ENCODE assay signal across 19 cellular contexts in the genomic region with DNA sequence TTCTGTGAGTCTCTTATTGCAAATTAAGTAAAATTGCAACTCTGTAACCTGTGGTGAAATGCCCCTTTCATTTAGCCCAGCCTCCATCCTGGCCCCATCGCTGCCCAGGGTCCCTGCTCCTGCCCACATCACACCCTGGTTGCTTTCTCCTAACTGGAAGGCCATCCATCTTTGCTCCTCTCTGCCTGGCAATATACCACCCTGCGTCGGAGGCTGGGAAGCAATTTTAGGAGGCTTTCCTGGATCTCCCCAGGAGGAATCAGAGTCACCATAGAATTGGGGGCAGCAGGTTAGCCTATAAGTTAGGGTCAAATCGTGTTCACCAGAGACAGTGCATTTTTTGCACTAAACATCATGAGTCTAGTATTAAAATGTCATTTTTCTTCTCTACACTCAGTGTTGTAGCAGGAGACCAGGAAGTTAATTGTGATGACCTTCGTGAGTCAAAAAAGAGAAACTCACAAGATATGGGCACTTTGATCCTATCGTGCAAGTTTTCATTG. TPM values are rescaled to one million over a fixed set of nuclear protein-coding genes. Genes with fewer than 3 reads are reported as not detected.
A peak's percentile ranks its signal among the peaks of the same experiment; 100 is the strongest.
DNase-seq lines count a peak whose midpoint lies in the region; ATAC-seq, FAIRE-seq and TF ChIP-seq lines count a peak whose summit lies in the region.
"Had no signal": no experiment of that assay in that cellular context is flagged by ENCODE, and none has a peak within 500 bp of the region (broad histone marks: within the 10 kb centered on the region; RNA-seq: fewer than 3 reads in every experiment).

No MANE protein-coding gene starts in this region.

- no peak overlapping the region for H4K12ac ChIP-seq in trophoblast cell (ENCODE audit: low read depth, low read length)

- peaks cover 37% of the 10 kb centered on the region for H3K4me1 Mint-ChIP-seq in T-helper 2 cell treated with Interferon-gamma antibody and Interleukin-4, amounts not matched to agents 5 μg/mL and 100 μg/mL, for 36 hours (ENCODE audit: low read depth)

- no peaks in the 10 kb centered on the region for H3K36me3 ChIP-seq in KMS-11 (ENCODE audit: insufficient read depth)
- no peaks in the 10 kb centered on the region for H3K36me3 ChIP-seq in H1 (ENCODE audit: control insufficient read depth in 2 of 4, insufficient read depth in 4 of 4, low read length in 3 of 4)
- H3K36me3 ChIP-seq in trophoblast cell (ENCODE audit: control insufficient read depth in 1 of 2, insufficient read depth in 2 of 2, low read length in 2 of 2), result no peaks in the 10 kb centered on the region

- H2BK120ac ChIP-seq in H1 (replicated peaks; ENCODE audit: low read depth, low read length), result no peak overlapping the region
- H2BK120ac ChIP-seq in trophoblast cell (ENCODE audit: insufficient read depth, low read length, poor library complexity), result peak overlapping the region; percentile 25

- 0 out of 2 replicates have a peak overlapping the region, but pooled peaks have one; percentile 11 for H2BK20ac ChIP-seq in H1 (ENCODE audit: low read length)

- TF ChIP-seq EP300 in H1 (IDR thresholded peaks at IDR 0.05; ENCODE audit: borderline replicate concordance in 1 of 2, low read depth in 2 of 2, low read length in 2 of 2), result no peak

- H3K4ac ChIP-seq in H1 (replicated peaks; ENCODE audit: insufficient read length, low read depth, low read length), result no peak overlapping the region
- no peak overlapping the region for H3K4ac ChIP-seq in trophoblast cell (ENCODE audit: low read depth, low read length)

- no peak overlapping the region for H3K9ac ChIP-seq in KMS-11
- no peak overlapping the region for H3K9ac ChIP-seq in H1 (replicated peaks in 1 of 4; ENCODE audit: extremely low read depth in 1 of 4, low read depth in 3 of 4, low read length in 3 of 4)
- H3K9ac ChIP-seq in trophoblast cell (ENCODE audit: low read length), result no peak overlapping the region

- H2BK5ac ChIP-seq in H1 (ENCODE audit: low read depth, low read length) (no peak overlapping the region), trophoblast cell (ENCODE audit: low read depth, low read length, poor library complexity) (no peak overlapping the region)

- H4K5ac ChIP-seq in H1 (ENCODE audit: insufficient read length, low read depth, low read length), result no peak overlapping the region

- peak overlapping the region; percentile 51 for H3K27ac Mint-ChIP-seq in T-helper 2 cell treated with Interferon-gamma antibody and Interleukin-4, amounts not matched to agents 5 μg/mL and 100 μg/mL, for 36 hours
- H3K27ac Mint-ChIP-seq: CD4-positive, alpha-beta T cell had no signal

- H2BK12ac ChIP-seq in H1 (ENCODE audit: low read depth, low read length) (no peak overlapping the region), trophoblast cell (ENCODE audit: low read length) (peak overlapping the region; percentile 21)

- POLR2A ChIA-PET in H1 (lab: Charles Lee; ENCODE audit: partially characterized antibody), result interaction anchor here (1.8 kb wide), 1 partner anchor 42 kb away, joined by 6 read pairs; the partner anchor contains the start of gene VAPA

- H2AFZ ChIP-seq in KMS-11 (ENCODE audit: low read depth), result peak overlapping the region; percentile 75; the same call in 1 of the 2 replicates
- no peak overlapping the region for H2AFZ ChIP-seq in H1 (ENCODE audit: low read length)
- peak overlapping the region; percentile 6 for H2AFZ ChIP-seq in trophoblast cell (ENCODE audit: insufficient read depth, low read length, poor library complexity)

- H3K23ac ChIP-seq in H1 (ENCODE audit: insufficient read length), result no peak overlapping the region
- no peak overlapping the region for H3K23ac ChIP-seq in trophoblast cell (ENCODE audit: low read length)

- peak overlapping the region; percentile 13; the same call in 1 of the 2 replicates for H3K4me2 ChIP-seq in KMS-11
- H3K4me2 ChIP-seq in H1 (ENCODE audit: insufficient read depth in 1 of 2, low read depth in 2 of 2, low read length in 2 of 2), result no peak overlapping the region
- H3K4me2 ChIP-seq in trophoblast cell (ENCODE audit: low read length), result no peak overlapping the region

- H3K56ac ChIP-seq in H1 (replicated peaks; ENCODE audit: insufficient read length, low read depth, low read length), result no peak overlapping the region

- H3K18ac ChIP-seq in H1 (ENCODE audit: extremely low read depth, low read length), result no peak overlapping the region
- H3K18ac ChIP-seq in trophoblast cell (ENCODE audit: low read length), result no peak overlapping the region

- no peaks in the 10 kb centered on the region for H3K27me3 Mint-ChIP-seq in T-helper 2 cell treated with Interferon-gamma antibody and Interleukin-4, amounts not matched to agents 5 μg/mL and 100 μg/mL, for 36 hours (ENCODE audit: low read depth)

- H3K79me2 ChIP-seq in KMS-11 (ENCODE audit: insufficient read depth, low read depth) (no peaks in the 10 kb centered on the region), H1 (ENCODE audit: control insufficient read depth in 1 of 2, insufficient read depth in 2 of 2, low read length in 2 of 2) (no peaks in the 10 kb centered on the region), trophoblast cell (ENCODE audit: control insufficient read depth, insufficient read depth, low read length, poor library complexity) (no peaks in the 10 kb centered on the region)

- TF ChIP-seq CTCF in KMS-11 (conservative IDR thresholded peaks at IDR 0.05; ENCODE audit: low read depth, low read length), result no peak
- TF ChIP-seq CTCF in H1 (IDR thresholded peaks at IDR 0.05; ENCODE audit: control extremely low read depth in 1 of 3, insufficient read depth in 1 of 3, low read depth in 1 of 3, low read length in 3 of 3), result no peak

- H3K4me1 ChIP-seq in KMS-11 (ENCODE audit: low read depth, poor library complexity, severe bottlenecking) (peaks cover 48% of the 10 kb centered on the region), H1 (replicated peaks in 1 of 4; ENCODE audit: control insufficient read depth in 3 of 4, insufficient read depth in 4 of 4, low read length in 3 of 4) (peaks cover 0 to 14% (median 7%) of the 10 kb centered on the region in 4 experiments; a peak in 4 of 7 replicates), trophoblast cell (ENCODE audit: control insufficient read depth in 1 of 2, insufficient read depth in 2 of 2, low read length in 2 of 2) (peaks cover 7 to 25% of the 10 kb centered on the region in 2 experiments)

- TF ChIP-seq POLR2A in H1 (IDR thresholded peaks at IDR 0.05; ENCODE audit: control extremely low read depth in 1 of 2, low read depth in 2 of 2, low read length in 2 of 2), result no peak

- H2AK5ac ChIP-seq in H1 (ENCODE audit: low read depth, low read length), result no peak overlapping the region
- no peak overlapping the region for H2AK5ac ChIP-seq in trophoblast cell (ENCODE audit: low read length)

- no peak overlapping the region for H3K4me3 Mint-ChIP-seq in T-helper 2 cell treated with Interferon-gamma antibody and Interleukin-4, amounts not matched to agents 5 μg/mL and 100 μg/mL, for 36 hours
- H3K4me3 Mint-ChIP-seq: CD4-positive, alpha-beta T cell had no signal

- peaks cover 0 to 4% of the 10 kb centered on the region in 2 experiments; a peak in 1 of 4 replicates for H3K9me3 ChIP-seq in H1 (ENCODE audit: insufficient read depth in 2 of 2, low read depth in 1 of 2, low read length in 1 of 2)
- peaks cover 4% of the 10 kb centered on the region for H3K9me3 ChIP-seq in trophoblast cell (ENCODE audit: insufficient read depth, low read depth, low read length)

- H3K27ac ChIP-seq in KMS-11 (no peak overlapping the region; the same call in 1 of the 2 replicates), H1 (ENCODE audit: low read depth, low read length) (no peak overlapping the region), trophoblast cell (ENCODE audit: low read depth, low read length) (no peak overlapping the region)

- no peak for ATAC-seq in HG02588 (IDR thresholded peaks at IDR 0.05; ENCODE audit: unreplicated experiment)
- ATAC-seq: GM12878 had no signal

- CTCF ChIA-PET in H1 (lab: Charles Lee; ENCODE audit: partially characterized antibody), result interaction anchor here (0.6 to 2.2 kb wide), 4 partner anchors 60 to 1927 kb away, joined by 3 to 7 read pairs (median 3); no protein-coding TSS in a partner anchor

- TF ChIP-seq RAD21 in H1 (IDR thresholded peaks at IDR 0.05 in 1 of 2, conservative IDR thresholded peaks at IDR 0.05 in 1 of 2; ENCODE audit: low read depth in 2 of 2, low read length in 2 of 2), result no peak

- H4K91ac ChIP-seq in H1 (replicated peaks; ENCODE audit: insufficient read length, low read length) (no peak overlapping the region), trophoblast cell (ENCODE audit: low read depth, low read length) (peak overlapping the region; percentile 64)

- no peaks in the 10 kb centered on the region for H3K79me1 ChIP-seq in H1 (ENCODE audit: low read depth, low read length)
- H3K79me1 ChIP-seq in trophoblast cell (ENCODE audit: low read length), result peaks cover 12% of the 10 kb centered on the region

- peaks cover 7% of the 10 kb centered on the region for H3K9me3 Mint-ChIP-seq in T-helper 2 cell treated with Interferon-gamma antibody and Interleukin-4, amounts not matched to agents 5 μg/mL and 100 μg/mL, for 36 hours
- H3K9me3 Mint-ChIP-seq: CD4-positive, alpha-beta T cell had no signal

- no peak overlapping the region for H2BK15ac ChIP-seq in H1 (ENCODE audit: low read length)

- no peak overlapping the region for H3K4me3 ChIP-seq in KMS-11 (IDR thresholded peaks at IDR 0.05; ENCODE audit: insufficient read depth, low read depth, low read length)
- H3K4me3 ChIP-seq in H1 (ENCODE audit: extremely low read depth in 1 of 4, insufficient read depth in 2 of 4, low read depth in 3 of 4, low read length in 4 of 4), result no peak overlapping the region
- no peak overlapping the region for H3K4me3 ChIP-seq in trophoblast cell (ENCODE audit: low read depth, low read length)
- H3K4me3 ChIP-seq: GM12878, PC-9 had no signal

- FAIRE-seq in H1 (lab: Jason Lieb, UNC), result no peak
- FAIRE-seq: A204.1, GM12878, GM19239 had no signal

- H3K36me3 Mint-ChIP-seq in T-helper 2 cell treated with Interferon-gamma antibody and Interleukin-4, amounts not matched to agents 5 μg/mL and 100 μg/mL, for 36 hours (ENCODE audit: low read depth), result peaks cover 1% of the 10 kb centered on the region

- H4K8ac ChIP-seq in H1 (ENCODE audit: extremely low read depth, insufficient read depth, low read length), result no peak overlapping the region; the same call in 1 of the 2 replicates
- no peak overlapping the region for H4K8ac ChIP-seq in trophoblast cell (ENCODE audit: low read depth, low read length)

- 82% methylated on average over 6 of the region's 6 CpGs; no CpG with 5 or more reads in 1 of the 2 experiments for WGBS in H1 (ENCODE audit: extremely low coverage in 1 of 2, insufficient coverage in 1 of 2, insufficient read length in 1 of 2, insufficient replicate concordance in 2 of 2, low coverage in 1 of 2, low lambda C conversion rate in 2 of 2, missing lambda C conversion rate in 1 of 2), 2 experiments
- no CpG with 5 or more reads among the region's 6 CpGs for WGBS in trophoblast cell (ENCODE audit: extremely low coverage, insufficient coverage, insufficient read length)

- H3K14ac ChIP-seq in H1 (ENCODE audit: insufficient read length), result no peak overlapping the region
- H3K14ac ChIP-seq in trophoblast cell (ENCODE audit: low read length), result peak overlapping the region; percentile 15

- no peaks in the 10 kb centered on the region for H4K20me1 ChIP-seq in KMS-11 (ENCODE audit: insufficient read depth)
- H4K20me1 ChIP-seq in H1 (replicated peaks in 1 of 2; ENCODE audit: control insufficient read depth in 1 of 2, insufficient read depth in 2 of 2, low read length in 2 of 2), result no peaks in the 10 kb centered on the region

- DNase-seq in T-helper 2 cell treated with Interferon-gamma antibody and Interleukin-4, amounts not matched to agents 5 μg/mL and 100 μg/mL, for 36 hours (ENCODE audit: low spot score), result no peak
- no peak for DNase-seq in T-helper 2 cell
- DNase-seq in H1 (ENCODE audit: low read depth in 1 of 2, low spot score in 2 of 2), result no peak
- DNase-seq in trophoblast cell, result no peak
- no peak for DNase-seq in A172 (ENCODE audit: low spot score)
- DNase-seq in NCI-H510A (lab: John Stamatoyannopoulos, UW), result no peak
- DNase-seq: Calu3; CD4-positive, alpha-beta T cell; GOT3; NCI-H1105 treated with DMSO at 0.1 percent for 48 hours; NCI-H1694; NCI-H2081 treated with DMSO at 0.1 percent for 48 hours; NCI-H446 treated with DMSO at 0.1 percent for 48 hours; PC-9 had no signal

- no peaks in the 10 kb centered on the region for H3K27me3 ChIP-seq in KMS-11 (ENCODE audit: insufficient read depth, low read depth)
- H3K27me3 ChIP-seq in H1 (replicated peaks in 1 of 4; ENCODE audit: control insufficient read depth in 3 of 4, extremely low read depth in 1 of 4, insufficient read depth in 3 of 4, low read length in 3 of 4), result no peaks in the 10 kb centered on the region
- H3K27me3 ChIP-seq in trophoblast cell (ENCODE audit: insufficient read depth, low read length), result no peaks in the 10 kb centered on the region

- H3K23me2 ChIP-seq in H1 (ENCODE audit: low read depth, low read length), result no peaks in the 10 kb centered on the region

RNA-seq across cellular contexts. Expression of gene TXNDC2, which starts 14.5 kb away (rescaled TPM):
- total RNA-seq in H1 (2021; fragmentation: NEBNext Ultra II Directional; extraction: Animal tissue kit (Norgen Biotek cat#: 25700)), result 0.09 TPM in 1 of 2 replicates, not detected in the other
- 0.11 TPM in 1 of 2 replicates, not detected in the other for polyA plus RNA-seq in H1 (2011; rRNA removed)
- 0.08 TPM for polyA plus RNA-seq in H1 (2011; cell fraction: cytosol; rRNA removed)
- not detected for polyA plus RNA-seq in H1 (2011; cell fraction: nucleus; rRNA removed)
- 0.20 TPM in 1 of 4 replicates, not detected in the others for polyA plus RNA-seq in H1 (2012, experiment 1 of 2)
- not detected for polyA plus RNA-seq in H1 (2012, experiment 2 of 2)
- polyA plus RNA-seq in H1 (2013, experiment 1 of 2), result 0.12 TPM
- 0.11 TPM for polyA plus RNA-seq in H1 (2013, experiment 2 of 2)
- 0.17 TPM in 1 of 2 replicates, not detected in the other for polyA minus RNA-seq in H1 (2011; rRNA and poly(A)+ RNA removed)
- not detected for polyA minus RNA-seq in H1 (2011; cell fraction: cytosol; rRNA and poly(A)+ RNA removed)
- polyA minus RNA-seq in H1 (2011; cell fraction: nucleus; rRNA and poly(A)+ RNA removed), result 0.20 TPM
- polyA plus RNA-seq in trophoblast cell (2013), result 1.1 and 1.4 TPM in 2 replicates
- 0.05 and 0.26 TPM in 2 replicates for total RNA-seq in A172 (2014; rRNA removed; shearing (Covaris generic))
- total RNA-seq: Calu3; CD4-positive, alpha-beta T cell had no signal

RNA-seq across cellular contexts. Expression of gene VAPA, which starts 42.5 kb away (rescaled TPM):
- 128 and 130 TPM in 2 replicates for total RNA-seq in H1 (2021; fragmentation: NEBNext Ultra II Directional; extraction: Animal tissue kit (Norgen Biotek cat#: 25700))
- 44.4 and 79.7 TPM in 2 replicates for polyA plus RNA-seq in H1 (2011; rRNA removed)
- polyA plus RNA-seq in H1 (2011; cell fraction: cytosol; rRNA removed), result 115 TPM
- 58.2 TPM for polyA plus RNA-seq in H1 (2011; cell fraction: nucleus; rRNA removed)
- polyA plus RNA-seq in H1 (2012, experiment 1 of 2), result 84.4 to 121 TPM (median 101 TPM) in 4 replicates
- 35.1 TPM for polyA plus RNA-seq in H1 (2012, experiment 2 of 2)
- 86.3 TPM for polyA plus RNA-seq in H1 (2013, experiment 1 of 2)
- 89.4 TPM for polyA plus RNA-seq in H1 (2013, experiment 2 of 2)
- 63.8 and 88.5 TPM in 2 replicates for polyA minus RNA-seq in H1 (2011; rRNA and poly(A)+ RNA removed)
- polyA minus RNA-seq in H1 (2011; cell fraction: cytosol; rRNA and poly(A)+ RNA removed), result 77.8 TPM
- 59.6 TPM for polyA minus RNA-seq in H1 (2011; cell fraction: nucleus; rRNA and poly(A)+ RNA removed)
- polyA plus RNA-seq in trophoblast cell (2013), result 181 and 185 TPM in 2 replicates
- 399 and 471 TPM in 2 replicates for total RNA-seq in A172 (2014; rRNA removed; shearing (Covaris generic))
